Comparison of ENCODE assay signal across 8 cellular contexts in genomic region chr3:112990672-112991602, GRCh38. TPM values are rescaled to one million over a fixed set of nuclear protein-coding genes. Genes with fewer than 3 reads are reported as not detected.
A peak's percentile ranks its signal among the peaks of the same experiment; 100 is the strongest.
DNase-seq lines count a peak whose midpoint lies in the region; ATAC-seq and TF ChIP-seq lines count a peak whose summit lies in the region.

Gene GTPBP8 (plus strand): TSS chr3:112990984. CDS start chr3:112991000, 16 bp downstream.

- intact Hi-C loops in naive thymus-derived CD4-positive, alpha-beta T cell (cut with micrococcal nuclease), result loop anchor here (1.0 to 10.0 kb wide), 11 partner anchors 14 to 864 kb away; partner anchors contain the start of genes SLC35A5 (in 2 of the 2), BTLA (in 1 of the 2) and USF3 (in 1 of the 2)

- 2 to 3% methylated on average over 69 to 70 of the region's 70 CpGs for WGBS in GM23248 (ENCODE audit: low coverage in 1 of 2, low lambda C conversion rate in 2 of 2, missing lambda C conversion rate in 2 of 2), 2 experiments

- H3K9me3 ChIP-seq in DND-41 (ENCODE audit: insufficient read depth, low read length, severe bottlenecking) (no peaks in the 10 kb centered on the region), GM23248 (ENCODE audit: low read depth) (no peaks in the 10 kb centered on the region), fibroblast of lung (ENCODE audit: control insufficient read depth, insufficient read depth, low read depth, low read length) (no peaks in the 10 kb centered on the region)
- no peaks in the 10 kb centered on the region for H3K9me3 ChIP-seq in naive thymus-derived CD4-positive, alpha-beta T cell (ENCODE audit: control insufficient read depth in 2 of 3, low read length in 3 of 3)

- peaks cover 30 to 85% (median 77%) of the 10 kb centered on the region in 7 donors for H3K4me1 Mint-ChIP-seq in naive thymus-derived CD4-positive, alpha-beta T cell
- H3K4me1 Mint-ChIP-seq in stimulated activated naive B cell treated with anti-CD40 and anti-IgM and Interleukin-4, amounts not matched to agents 10 μg/mL and 1 μg/mL and 100 μg/mL, for 72 hours, result peaks cover 14 to 21% of the 10 kb centered on the region in 2 donors

- DNase-seq in DND-41, result peak; percentile 89
- peak; percentile 97 for DNase-seq in GM23248
- DNase-seq in Kasumi-1 (lab: John Stamatoyannopoulos, UW), result peak; percentile 91 to 96
- DNase-seq in RPMI7951 (ENCODE audit: low read depth), result peak; percentile 89
- peak; percentile 67 to 72 for DNase-seq in activated T-helper 1 cell treated with anti-CD3 and anti-CD28 coated beads, Interleukin-2, amount 50 U/mL, for 16 hours (ENCODE audit: low read depth in 1 of 2, low spot score in 1 of 2)
- peak; percentile 86 to 87 for DNase-seq in fibroblast of lung (ENCODE audit: low read depth in 2 of 2)
- peak; percentile 62 to 82 (median 78) for DNase-seq in naive thymus-derived CD4-positive, alpha-beta T cell
- DNase-seq in stimulated activated naive B cell treated with anti-CD40 and anti-IgM and Interleukin-4, amounts not matched to agents 10 μg/mL and 1 μg/mL and 100 μg/mL, for 72 hours, result peak; percentile 88

- H3F3A ChIP-seq in GM23248 (ENCODE audit: insufficient read depth), result no peaks in the 10 kb centered on the region

- peaks cover 35% of the 10 kb centered on the region for H3K79me2 ChIP-seq in DND-41 (ENCODE audit: insufficient read depth, low read length)
- H3K79me2 ChIP-seq in GM23248 (ENCODE audit: insufficient read depth), result peaks cover 50% of the 10 kb centered on the region
- H3K79me2 ChIP-seq in fibroblast of lung (ENCODE audit: control insufficient read depth, insufficient read depth, low read length), result peaks cover 11% of the 10 kb centered on the region

- H3K4me3 ChIP-seq in DND-41 (ENCODE audit: low read depth in 1 of 2, low read length in 2 of 2), result peak within 1 kb of the TSS; percentile 93 to 99
- peak within 1 kb of the TSS; percentile 96 for H3K4me3 ChIP-seq in GM23248
- H3K4me3 ChIP-seq in fibroblast of lung (replicated peaks in 1 of 4; ENCODE audit: control extremely low read depth in 1 of 4, insufficient read depth in 1 of 4, low read depth in 3 of 4, low read length in 4 of 4), result peak within 1 kb of the TSS; percentile 85 to 97 (median 90)
- peak within 1 kb of the TSS; percentile 86 for H3K4me3 ChIP-seq in naive thymus-derived CD4-positive, alpha-beta T cell (ENCODE audit: low read length)

- H3K9me3 Mint-ChIP-seq in naive thymus-derived CD4-positive, alpha-beta T cell, result peaks cover 0 to 1% (median 0%) of the 10 kb centered on the region in 11 donors
- no peaks in the 10 kb centered on the region for H3K9me3 Mint-ChIP-seq in stimulated activated naive B cell treated with anti-CD40 and anti-IgM and Interleukin-4, amounts not matched to agents 10 μg/mL and 1 μg/mL and 100 μg/mL, for 72 hours

- peak; percentile 98 for ATAC-seq in DND-41 (ENCODE audit: insufficient read depth, low read depth)
- ATAC-seq in naive thymus-derived CD4-positive, alpha-beta T cell, result peak; percentile 91
- peak; percentile 93 to 95 for ATAC-seq in stimulated activated naive B cell treated with anti-CD40 and anti-IgM and Interleukin-4, amounts not matched to agents 10 μg/mL and 1 μg/mL and 100 μg/mL, for 72 hours (replicated peaks)

- no peaks in the 10 kb centered on the region for H3K9me2 ChIP-seq in GM23248 (ENCODE audit: insufficient read depth)

- peak within 1 kb of the TSS; percentile 67 for H3K4me2 ChIP-seq in DND-41 (ENCODE audit: insufficient read depth, low read length)
- peak within 1 kb of the TSS; percentile 93 for H3K4me2 ChIP-seq in GM23248 (ENCODE audit: unreplicated experiment)
- peak within 1 kb of the TSS; percentile 94 for H3K4me2 ChIP-seq in fibroblast of lung (ENCODE audit: extremely low read depth, insufficient read depth, low read length)

- peaks cover 0 to 18% (median 9%) of the 10 kb centered on the region in 5 donors for H3K36me3 Mint-ChIP-seq in naive thymus-derived CD4-positive, alpha-beta T cell
- H3K36me3 Mint-ChIP-seq in stimulated activated naive B cell treated with anti-CD40 and anti-IgM and Interleukin-4, amounts not matched to agents 10 μg/mL and 1 μg/mL and 100 μg/mL, for 72 hours, result peaks cover 0 to 6% of the 10 kb centered on the region in 2 donors

- H3K4me1 ChIP-seq in DND-41 (ENCODE audit: insufficient read depth, low read length), result peaks cover 40% of the 10 kb centered on the region
- H3K4me1 ChIP-seq in GM23248 (ENCODE audit: insufficient read depth), result peaks cover 15% of the 10 kb centered on the region
- no peaks in the 10 kb centered on the region for H3K4me1 ChIP-seq in fibroblast of lung (ENCODE audit: control insufficient read depth, extremely low read depth, insufficient read depth, low read length)
- H3K4me1 ChIP-seq in naive thymus-derived CD4-positive, alpha-beta T cell (ENCODE audit: control insufficient read depth in 2 of 2, insufficient read depth in 2 of 2, low read length in 2 of 2), result peaks cover 19 to 27% of the 10 kb centered on the region in 2 donors

- H3K27me3 ChIP-seq in DND-41 (ENCODE audit: insufficient read depth, low read length, poor library complexity) (no peaks in the 10 kb centered on the region), GM23248 (replicated peaks; ENCODE audit: insufficient read depth) (no peaks in the 10 kb centered on the region), fibroblast of lung (ENCODE audit: control insufficient read depth, insufficient read depth, low read length) (no peaks in the 10 kb centered on the region)
- no peaks in the 10 kb centered on the region for H3K27me3 ChIP-seq in naive thymus-derived CD4-positive, alpha-beta T cell (ENCODE audit: control insufficient read depth in 2 of 2, insufficient read depth in 2 of 2, low read length in 2 of 2)

- in situ Hi-C loops in GM23248 (cut with MboI), result no loop called here

- H3K9ac ChIP-seq in DND-41 (ENCODE audit: low read depth, low read length) (peak within 1 kb of the TSS; percentile 86), GM23248 (peak within 1 kb of the TSS; percentile 85), fibroblast of lung (ENCODE audit: insufficient read depth, low read length) (peak within 1 kb of the TSS; percentile 79)

- no peaks in the 10 kb centered on the region for H3K27me3 Mint-ChIP-seq in naive thymus-derived CD4-positive, alpha-beta T cell
- no peaks in the 10 kb centered on the region for H3K27me3 Mint-ChIP-seq in stimulated activated naive B cell treated with anti-CD40 and anti-IgM and Interleukin-4, amounts not matched to agents 10 μg/mL and 1 μg/mL and 100 μg/mL, for 72 hours

- H2AFZ ChIP-seq in DND-41 (ENCODE audit: low read depth, low read length), result peak within 1 kb of the TSS; percentile 99
- peak within 1 kb of the TSS; percentile 96 for H2AFZ ChIP-seq in GM23248
- peak within 1 kb of the TSS; percentile 89 for H2AFZ ChIP-seq in fibroblast of lung (ENCODE audit: low read length)

- H3K36me3 ChIP-seq in DND-41 (ENCODE audit: insufficient read depth, low read length) (peaks cover 5% of the 10 kb centered on the region; the same call in 1 of the 2 replicates), GM23248 (ENCODE audit: low read depth) (no peaks in the 10 kb centered on the region; the same call in 1 of the 2 replicates), fibroblast of lung (ENCODE audit: control insufficient read depth, insufficient read depth, low read length) (no peaks in the 10 kb centered on the region)
- H3K36me3 ChIP-seq in naive thymus-derived CD4-positive, alpha-beta T cell (ENCODE audit: control insufficient read depth in 2 of 3, insufficient read depth in 3 of 3, low read length in 3 of 3), result peaks cover 0 to 9% (median 0%) of the 10 kb centered on the region in 3 experiments

- H3K27ac ChIP-seq in DND-41 (ENCODE audit: low read length), result peak within 1 kb of the TSS; percentile 91
- H3K27ac ChIP-seq in GM23248, result peak within 1 kb of the TSS; percentile 81
- peak within 1 kb of the TSS; percentile 84 for H3K27ac ChIP-seq in fibroblast of lung (ENCODE audit: insufficient read depth, low read length)
- H3K27ac ChIP-seq in naive thymus-derived CD4-positive, alpha-beta T cell (ENCODE audit: low read depth, low read length), result peak within 1 kb of the TSS; percentile 86

- peak within 1 kb of the TSS; percentile 91 to 98 (median 95) for H3K27ac Mint-ChIP-seq in naive thymus-derived CD4-positive, alpha-beta T cell
- peak within 1 kb of the TSS; percentile 97 for H3K27ac Mint-ChIP-seq in stimulated activated naive B cell treated with anti-CD40 and anti-IgM and Interleukin-4, amounts not matched to agents 10 μg/mL and 1 μg/mL and 100 μg/mL, for 72 hours

- POLR2A ChIA-PET in naive thymus-derived CD4-positive, alpha-beta T cell (lab: Charles Lee), result interaction anchor here (0.6 to 10.2 kb wide), 10 partner anchors 12 to 756 kb away, joined by 3 to 168 read pairs (median 4); partner anchors contain the start of genes ATG3, ATP6V1A, CD200 and CD200R1

- peak within 1 kb of the TSS; percentile 90 to 99 (median 95) for H3K4me3 Mint-ChIP-seq in naive thymus-derived CD4-positive, alpha-beta T cell
- peak within 1 kb of the TSS; percentile 87 to 88 for H3K4me3 Mint-ChIP-seq in stimulated activated naive B cell treated with anti-CD40 and anti-IgM and Interleukin-4, amounts not matched to agents 10 μg/mL and 1 μg/mL and 100 μg/mL, for 72 hours

- H4K20me1 ChIP-seq in DND-41 (ENCODE audit: insufficient read depth, low read length) (no peaks in the 10 kb centered on the region), GM23248 (ENCODE audit: insufficient read depth) (no peaks in the 10 kb centered on the region), fibroblast of lung (ENCODE audit: control insufficient read depth, extremely low read depth, insufficient read depth, low read length) (no peaks in the 10 kb centered on the region)

- CTCF ChIA-PET in naive thymus-derived CD4-positive, alpha-beta T cell (lab: Charles Lee), result interaction anchor here (0.6 to 2.2 kb wide), 14 partner anchors 8 to 348 kb away, joined by 3 to 13 read pairs (median 4); partner anchors contain the start of gene CD200R1

- peak; percentile 14 for TF ChIP-seq CTCF in DND-41 (IDR thresholded peaks at IDR 0.05; ENCODE audit: borderline replicate concordance, extremely low read depth, low read length, poor library complexity, severe bottlenecking)
- peak in 1 of 2 donors; percentile 10 for TF ChIP-seq CTCF in fibroblast of lung (conservative IDR thresholded peaks at IDR 0.05 in 1 of 2, IDR thresholded peaks at IDR 0.05 in 1 of 2; ENCODE audit: low read depth in 1 of 2, low read length in 2 of 2)

RNA-seq across cellular contexts. Expression of gene GTPBP8, which starts in this region (rescaled TPM):
- 20.1 and 34.3 TPM in 2 replicates for total RNA-seq in GM23248 (2014; rRNA removed; shearing (Covaris generic))
- polyA plus RNA-seq in GM23248 (2016; fragmentation: Nextera tagmentation; extraction: Ambion mirVana), result 20.3 and 22.3 TPM in 2 replicates
- total RNA-seq in RPMI7951 (2014; rRNA removed; shearing (Covaris generic)), result 51.8 and 59.2 TPM in 2 replicates
- total RNA-seq in fibroblast of lung, result 31.4 and 40.1 TPM in 2 replicates
- 19.3 and 25.2 TPM in 2 replicates for polyA plus RNA-seq in fibroblast of lung
- 15.1 and 21.3 TPM in 2 replicates for polyA plus RNA-seq in fibroblast of lung (2012)
- polyA minus RNA-seq in fibroblast of lung (ENCODE audit: low replicate concordance), result 12.0 and 35.7 TPM in 2 replicates
- 10 to 100 TPM; 12.6 to 49.1 (median 26.4) TPM for total RNA-seq in naive thymus-derived CD4-positive, alpha-beta T cell
- 10 to 100 TPM; 31.1 to 32.8 TPM for polyA plus RNA-seq in naive thymus-derived CD4-positive, alpha-beta T cell

Comparison
In these comparisons a context has a peak if more than half of its experiments do, and no peak if none do; other contexts are left out.
1. Peak in every context shown above with its lines: DNase-seq, ATAC-seq, H3K4me3 ChIP-seq and H3K27ac ChIP-seq.